33 cellular contexts compared by ENCODE assay signal in the genomic region with DNA sequence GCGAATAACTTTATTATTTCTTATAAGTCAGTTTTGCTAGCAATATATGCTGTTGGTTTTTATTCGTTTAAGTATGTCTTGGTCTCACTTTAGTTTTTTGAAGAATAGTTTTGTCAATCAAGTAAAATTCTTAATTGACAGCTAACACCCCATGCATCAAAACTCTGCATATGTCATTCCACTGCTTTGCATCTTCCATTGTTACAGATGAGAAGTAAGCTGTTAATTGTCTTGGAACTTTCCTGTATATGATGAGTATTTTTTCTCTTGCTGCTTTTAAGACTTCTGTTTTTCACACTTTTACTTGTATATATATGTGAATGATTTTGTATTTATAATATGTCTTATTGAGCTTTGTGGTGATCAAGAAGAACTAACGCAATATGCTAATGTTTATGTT.
"Had no signal": no experiment of that assay in that cellular context is flagged by ENCODE, and none has a peak within 500 bp of the region (broad histone marks: within the 10 kb centered on the region; RNA-seq: fewer than 3 reads in every experiment).

No MANE protein-coding gene starts in this region.

- DNase-seq: activated CD4-positive, alpha-beta T cell treated with anti-CD3 and anti-CD28 coated beads, Interleukin-2, amount 10 ng/mL, durations not matched to agents 24 days and 14 days; activated CD4-positive, alpha-beta T cell treated with anti-CD3 and anti-CD28 coated beads, Interleukin-2, amount 50 U/mL, for 4 hours; activated CD8-positive, alpha-beta T cell treated with anti-CD3 and anti-CD28 coated beads for 36 hours; activated effector memory CD4-positive, alpha-beta T cell treated with anti-CD3 and anti-CD28 coated beads, Interleukin-2, amount 50 U/mL, for 16 hours; activated naive CD4-positive, alpha-beta T cell; activated naive CD4-positive, alpha-beta T cell treated with anti-CD3 and anti-CD28 coated beads, Interleukin-2, amount 50 U/mL, for 16 hours; activated naive CD8-positive, alpha-beta T cell treated with anti-CD3 and anti-CD28 coated beads for 36 hours; activated T-cell treated with anti-CD3 and anti-CD28 coated beads, Interleukin-2, amount 50 U/mL, for 1 hour; activated T-cell treated with anti-CD3 and anti-CD28 coated beads, Interleukin-2, amount 50 U/mL, for 72 hours; amniotic stem cell; aorta; brain microvascular endothelial cell; colonic mucosa; KG1; NCI-H1105; NCI-H1417 treated with DMSO at 0.1 percent for 48 hours; NCI-H187 treated with DMSO at 0.1 percent for 48 hours; NCI-H2081; NCI-H345; NCI-H524 treated with DMSO at 0.1 percent for 48 hours; NCI-H774; NK-92 treated with Interleukin-12 subunit alpha and Interleukin-12 subunit beta, amount 100 ng/mL, for 24 hours; PC-3; Peyer's patch; RPMI8226; SIG-M5; T-helper 1 cell; T-helper 2 cell; T-helper 9 cell; WERI-Rb-1 had no signal

- H3K4me3 ChIP-seq: cardiac muscle cell, colonic mucosa, Peyer's patch had no signal

- H3K27me3 ChIP-seq: brain microvascular endothelial cell, cardiac muscle cell, colonic mucosa, Peyer's patch had no signal

- H3K36me3 ChIP-seq: brain microvascular endothelial cell, cardiac muscle cell, colonic mucosa, Peyer's patch, WERI-Rb-1 had no signal

- H3K27ac ChIP-seq: brain microvascular endothelial cell, cardiac muscle cell, colonic mucosa, Peyer's patch, WERI-Rb-1 had no signal

- H3K9me3 ChIP-seq: colonic mucosa, Peyer's patch had no signal

- H3K4me1 ChIP-seq: colonic mucosa, Peyer's patch had no signal

- ATAC-seq: activated CD8-positive, alpha-beta T cell treated with anti-CD3 and anti-CD28 coated beads for 36 hours; activated T-cell treated with anti-CD3 and anti-CD28 coated beads, Interleukin-2, amount 50 U/mL, for 72 hours; activated T-helper 17 cell treated with anti-CD3 and anti-CD28 coated beads, Interleukin-2, amount 50 U/mL, for 72 hours; PC-3; SK-N-SH treated with all-trans-retinoic acid at 6 μM for 48 hours had no signal
